In genomic region chr16:29594926-29595838, GRCh38 we compare ENCODE assay signal across 8 cellular contexts.
DNase-seq lines count a peak whose midpoint lies in the region; ATAC-seq and TF ChIP-seq lines count a peak whose summit lies in the region.
"Not testable (repeated sequence)": the region's sequence is repeated elsewhere in the genome, so short reads cannot be mapped to it uniquely, and the experiment has no call there.

No MANE protein-coding gene starts in this region.

- not testable (repeated sequence) for H3K9me3 Mint-ChIP-seq in neural crest cell; stimulated activated naive CD8-positive, alpha-beta T cell treated with anti-CD3 and anti-CD28 coated beads, Interleukin-15, amount 100 ng/mL, for 72 hours

- H3K4me1 Mint-ChIP-seq in neural crest cell = peaks cover 15% of the 10 kb centered on the region
- H3K4me1 Mint-ChIP-seq in stimulated activated naive CD8-positive, alpha-beta T cell treated with anti-CD3 and anti-CD28 coated beads, Interleukin-15, amount 100 ng/mL, for 72 hours = peaks cover 35% of the 10 kb centered on the region

- H3K27ac Mint-ChIP-seq in neural crest cell (ENCODE audit: unreplicated experiment) = peak overlapping the region; percentile 62
- H3K27ac Mint-ChIP-seq in stimulated activated naive CD8-positive, alpha-beta T cell treated with anti-CD3 and anti-CD28 coated beads, Interleukin-15, amount 100 ng/mL, for 72 hours = peak overlapping the region; percentile 91 to 96

- H3K4me1 ChIP-seq in foreskin keratinocyte = not testable (repeated sequence)

- H3K27ac ChIP-seq in foreskin keratinocyte = peak overlapping the region; percentile 83

- H3K4me3 ChIP-seq in H7 (ENCODE audit: insufficient read depth, low read depth, low read length) = peak overlapping the region; percentile 77

- H3K36me3 ChIP-seq in H7 (replicated peaks; ENCODE audit: control insufficient read depth, insufficient read depth, low read length) = not testable (repeated sequence)

- peak overlapping the region; percentile 85 for H3K4me3 Mint-ChIP-seq in neural crest cell
- H3K4me3 Mint-ChIP-seq in stimulated activated naive CD8-positive, alpha-beta T cell treated with anti-CD3 and anti-CD28 coated beads, Interleukin-15, amount 100 ng/mL, for 72 hours = peak overlapping the region; percentile 82 to 85

- TF ChIP-seq CTCF in foreskin keratinocyte (conservative IDR thresholded peaks at IDR 0.05); neural crest cell (conservative IDR thresholded peaks at IDR 0.05): not testable (repeated sequence)

- peak; percentile 96 for ATAC-seq in foreskin keratinocyte
- ATAC-seq in stimulated activated naive CD8-positive, alpha-beta T cell treated with anti-CD3 and anti-CD28 coated beads, Interleukin-15, amount 100 ng/mL, for 72 hours = peak; percentile 83

- DNase-seq in EL (peak; percentile 87), M059J (ENCODE audit: low read depth) (peak; percentile 95), SIG-M5 treated with dmso at 0.1 percent for 504 hours (lab: John Stamatoyannopoulos, UW; ENCODE audit: unreplicated experiment) (peak; percentile 78), foreskin keratinocyte (peak; percentile 81 to 93), neural crest cell (ENCODE audit: low read depth, low spot score) (peak; percentile 80)
- DNase-seq in H7 = not testable (repeated sequence)
- peak; percentile 83 for DNase-seq in activated gamma-delta T cell treated with anti-CD3 and anti-CD28 coated beads, Interleukin-2, amount 50 U/mL, for 16 hours (ENCODE audit: low read depth)
- DNase-seq in stimulated activated naive CD8-positive, alpha-beta T cell treated with anti-CD3 and anti-CD28 coated beads, Interleukin-15, amount 100 ng/mL, for 72 hours = peak; percentile 92 to 94

- not testable (repeated sequence) for H3K36me3 Mint-ChIP-seq in neural crest cell (ENCODE audit: low read depth)

- not testable (repeated sequence) for H3K27me3 Mint-ChIP-seq in neural crest cell (ENCODE audit: low read depth); stimulated activated naive CD8-positive, alpha-beta T cell treated with anti-CD3 and anti-CD28 coated beads, Interleukin-15, amount 100 ng/mL, for 72 hours

- H3K27me3 ChIP-seq in H7 (ENCODE audit: control insufficient read depth, insufficient read depth, low read length); foreskin keratinocyte: not testable (repeated sequence)
